8 cellular contexts compared by ENCODE assay signal in genomic region chr14:26281280-26281998, GRCh38.
DNase-seq lines count a peak whose midpoint lies in the region; ATAC-seq and TF ChIP-seq lines count a peak whose summit lies in the region.
"Had no signal": no experiment of that assay in that cellular context is flagged by ENCODE, and none has a peak within 500 bp of the region (broad histone marks: within the 10 kb centered on the region; RNA-seq: fewer than 3 reads in every experiment).

No MANE protein-coding gene starts in this region.

- H3K4me3 ChIP-seq in epithelial cell of proximal tubule (ENCODE audit: low read depth, low read length) (no peak overlapping the region), retinal pigment epithelial cell (ENCODE audit: low read length) (no peak overlapping the region)
- H3K4me3 ChIP-seq: body of pancreas had no signal

- H3K4me1 Mint-ChIP-seq in stimulated activated effector memory CD8-positive, alpha-beta T cell treated with anti-CD3 and anti-CD28 coated beads, Interleukin-12 subunit alpha, Interleukin-12 subunit beta, amount 100 ng/mL, for 72 hours, result no peaks in the 10 kb centered on the region

- TF ChIP-seq CTCF in epithelial cell of proximal tubule (conservative IDR thresholded peaks at IDR 0.05; ENCODE audit: low read depth, low read length), result no peak
- TF ChIP-seq CTCF in retinal pigment epithelial cell (conservative IDR thresholded peaks at IDR 0.05; ENCODE audit: low read depth, low read length), result no peak

- no peak overlapping the region for H3K27ac Mint-ChIP-seq in stimulated activated effector memory CD8-positive, alpha-beta T cell treated with anti-CD3 and anti-CD28 coated beads, Interleukin-12 subunit alpha, Interleukin-12 subunit beta, amount 100 ng/mL, for 72 hours

- H3K4me3 Mint-ChIP-seq in stimulated activated effector memory CD8-positive, alpha-beta T cell treated with anti-CD3 and anti-CD28 coated beads, Interleukin-12 subunit alpha, Interleukin-12 subunit beta, amount 100 ng/mL, for 72 hours, result no peak overlapping the region

- no peaks in the 10 kb centered on the region for H3K36me3 Mint-ChIP-seq in stimulated activated effector memory CD8-positive, alpha-beta T cell treated with anti-CD3 and anti-CD28 coated beads, Interleukin-12 subunit alpha, Interleukin-12 subunit beta, amount 100 ng/mL, for 72 hours

- H3K9me3 Mint-ChIP-seq in stimulated activated effector memory CD8-positive, alpha-beta T cell treated with anti-CD3 and anti-CD28 coated beads, Interleukin-12 subunit alpha, Interleukin-12 subunit beta, amount 100 ng/mL, for 72 hours, result peaks cover 16% of the 10 kb centered on the region

- intact Hi-C loops in head of caudate nucleus (cut with DNase I), result no loop called here

- ATAC-seq in stimulated activated effector memory CD8-positive, alpha-beta T cell treated with anti-CD3 and anti-CD28 coated beads, Interleukin-12 subunit alpha, Interleukin-12 subunit beta, amount 100 ng/mL, for 72 hours, result no peak
- ATAC-seq: body of pancreas had no signal

- DNase-seq in HCEC 1CT, result peak; percentile 25
- peak; percentile 90 for DNase-seq in NCI-H748 (lab: John Stamatoyannopoulos, UW; ENCODE audit: unreplicated experiment)
- DNase-seq in epithelial cell of proximal tubule (ENCODE audit: low read depth), result peak; percentile 40
- DNase-seq in retinal pigment epithelial cell (ENCODE audit: low read depth), result peak; percentile 29
- DNase-seq in NCI-H1694 (lab: John Stamatoyannopoulos, UW), result no peak
- no peak for DNase-seq in stimulated activated effector memory CD8-positive, alpha-beta T cell treated with anti-CD3 and anti-CD28 coated beads, Interleukin-12 subunit alpha, Interleukin-12 subunit beta, amount 100 ng/mL, for 72 hours (ENCODE audit: low spot score in 2 of 2)
- DNase-seq in head of caudate nucleus, result no peak
- DNase-seq: body of pancreas had no signal

Comparison
In these comparisons a context has a peak if more than half of its experiments do, and no peak if none do; other contexts are left out.
1. DNase-seq: peak in HCEC 1CT (single experiment), NCI-H748 (single experiment), epithelial cell of proximal tubule (single experiment) and retinal pigment epithelial cell (single experiment); none in NCI-H1694 (single experiment), stimulated activated effector memory CD8-positive, alpha-beta T cell treated with anti-CD3 and anti-CD28 coated beads, Interleukin-12 subunit alpha, Interleukin-12 subunit beta, amount 100 ng/mL, for 72 hours (0 of 2) and head of caudate nucleus (0 of 42).